In the genomic region with DNA sequence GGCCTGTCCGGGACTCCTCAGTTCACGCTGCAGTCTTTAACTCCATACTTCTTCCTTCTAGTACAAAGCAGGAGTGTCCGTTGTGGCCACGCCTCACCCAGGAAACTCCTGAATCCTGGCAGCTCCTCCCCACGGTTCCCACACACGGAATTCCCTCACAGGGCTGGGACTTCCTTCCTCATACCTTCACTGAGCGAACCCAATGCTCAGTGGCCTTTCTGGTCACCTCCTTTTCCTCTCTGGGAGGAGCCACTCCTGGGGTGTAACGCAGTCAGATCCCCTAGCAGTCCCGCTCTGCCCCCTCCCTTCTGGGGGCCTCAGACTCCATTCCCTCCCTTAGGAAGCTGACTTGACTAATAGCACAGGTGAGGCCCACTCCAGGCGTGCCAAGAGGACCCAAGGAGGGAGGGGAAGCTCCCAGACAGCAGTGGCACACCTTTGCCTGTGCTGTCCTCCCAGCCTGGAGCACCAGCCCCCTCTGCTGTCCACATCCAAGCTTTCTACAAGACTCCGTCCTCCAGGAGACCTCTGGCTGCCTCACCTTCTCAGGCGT, we compare ENCODE assay signal across 9 cellular contexts. TPM values are rescaled to one million over a fixed set of nuclear protein-coding genes. Genes with fewer than 3 reads are reported as not detected.
DNase-seq lines count a peak whose midpoint lies in the region; ATAC-seq and TF ChIP-seq lines count a peak whose summit lies in the region.
"Had no signal": no experiment of that assay in that cellular context is flagged by ENCODE, and none has a peak within 500 bp of the region (broad histone marks: within the 10 kb centered on the region; RNA-seq: fewer than 3 reads in every experiment).

SLC52A3 (minus strand) TSS at position 75 of the 553 bp plus-strand sequence. CDS start 2,726 bp downstream, outside the sequence.

- peak; percentile 39; the same call in 1 of the 2 replicates for TF ChIP-seq CTCF in HFFc6 (IDR thresholded peaks at IDR 0.05)

- H3K4me3 Mint-ChIP-seq in HFFc6, result no peak within 1 kb of the TSS
- H3K4me3 Mint-ChIP-seq in activated naive CD8-positive, alpha-beta T cell treated with anti-CD3 and anti-CD28 coated beads, Interleukin-2, amount 50 U/mL, for 24 hours, result no peak within 1 kb of the TSS

- peaks cover 27% of the 10 kb centered on the region for H3K27me3 Mint-ChIP-seq in HFFc6 (ENCODE audit: insufficient read depth)
- H3K27me3 Mint-ChIP-seq in activated naive CD8-positive, alpha-beta T cell treated with anti-CD3 and anti-CD28 coated beads, Interleukin-2, amount 50 U/mL, for 24 hours, result peaks cover 2% of the 10 kb centered on the region

- DNase-seq in 8988T, result peak; percentile 76
- no peak for DNase-seq in HFFc6
- peak; percentile 15 for DNase-seq in activated naive CD8-positive, alpha-beta T cell treated with anti-CD3 and anti-CD28 coated beads, Interleukin-2, amount 50 U/mL, for 24 hours
- DNase-seq in kidney tubule cell (ENCODE audit: low spot score), result peak; percentile 73
- DNase-seq in activated gamma-delta T cell treated with Interleukin-2 at 50 U/mL for 16 hours, result no peak
- DNase-seq in inferior parietal cortex (ENCODE audit: extremely low spot score), result no peak
- DNase-seq in medulla oblongata (ENCODE audit: extremely low spot score), result no peak

- H3K36me3 Mint-ChIP-seq in HFFc6 (ENCODE audit: low read depth), result no peaks in the 10 kb centered on the region
- H3K36me3 Mint-ChIP-seq in activated naive CD8-positive, alpha-beta T cell treated with anti-CD3 and anti-CD28 coated beads, Interleukin-2, amount 50 U/mL, for 24 hours (ENCODE audit: low read depth), result no peaks in the 10 kb centered on the region

- no peak for ATAC-seq in activated naive CD8-positive, alpha-beta T cell treated with anti-CD3 and anti-CD28 coated beads, Interleukin-2, amount 50 U/mL, for 24 hours
- ATAC-seq in GM21515 (IDR thresholded peaks at IDR 0.05; ENCODE audit: unreplicated experiment), result no peak

- no peaks in the 10 kb centered on the region for H3K4me1 Mint-ChIP-seq in HFFc6 (ENCODE audit: low read depth)
- peaks cover 17% of the 10 kb centered on the region for H3K4me1 Mint-ChIP-seq in activated naive CD8-positive, alpha-beta T cell treated with anti-CD3 and anti-CD28 coated beads, Interleukin-2, amount 50 U/mL, for 24 hours

- no peaks in the 10 kb centered on the region for H3K9me3 Mint-ChIP-seq in HFFc6
- no peaks in the 10 kb centered on the region for H3K9me3 Mint-ChIP-seq in activated naive CD8-positive, alpha-beta T cell treated with anti-CD3 and anti-CD28 coated beads, Interleukin-2, amount 50 U/mL, for 24 hours

- H3K27ac Mint-ChIP-seq in HFFc6, result no peak within 1 kb of the TSS
- no peak within 1 kb of the TSS for H3K27ac Mint-ChIP-seq in activated naive CD8-positive, alpha-beta T cell treated with anti-CD3 and anti-CD28 coated beads, Interleukin-2, amount 50 U/mL, for 24 hours

RNA-seq across cellular contexts. Expression of gene SLC52A3, which starts in this region (rescaled TPM):
- total RNA-seq in HFFc6 (2021; fragmentation: NEBNext Ultra II Directional; extraction: Animal tissue kit (Norgen Biotek cat#: 25700)), result under 1 TPM in 2 of 6 experiments, not detected in 4; 0.05 to 0.07 TPM
- total RNA-seq: T-helper 2 cell treated with Interferon-gamma antibody and Interleukin-4, amounts not matched to agents 100 ng/mL and 5 ng/mL, for 36 hours had no signal

Comparison
In these comparisons a context has a peak if more than half of its experiments do, and no peak if none do; other contexts are left out.
1. DNase-seq: peak in 8988T (single experiment), activated naive CD8-positive, alpha-beta T cell treated with anti-CD3 and anti-CD28 coated beads, Interleukin-2, amount 50 U/mL, for 24 hours (single experiment) and kidney tubule cell (single experiment); none in HFFc6 (single experiment), activated gamma-delta T cell treated with Interleukin-2 at 50 U/mL for 16 hours (single experiment), inferior parietal cortex (single experiment) and medulla oblongata (single experiment).